In genomic region chr5:1137567-1138444, GRCh38 we compare ENCODE assay signal across 15 cellular contexts. TPM values are rescaled to one million over a fixed set of nuclear protein-coding genes. Genes with fewer than 3 reads are reported as not detected.
DNase-seq lines count a peak whose midpoint lies in the region; TF ChIP-seq lines count a peak whose summit lies in the region.
"Had no signal": no experiment of that assay in that cellular context is flagged by ENCODE, and none has a peak within 500 bp of the region (broad histone marks: within the 10 kb centered on the region; RNA-seq: fewer than 3 reads in every experiment).

No MANE protein-coding gene starts in this region.

- peaks cover 6% of the 10 kb centered on the region for H3K9me3 Mint-ChIP-seq in activated CD4-positive, alpha-beta T cell treated with anti-CD3 and anti-CD28 coated beads, Interleukin-2, amount 10 ng/mL, durations not matched to agents 7 days and 5 days

- no peak overlapping the region for H3K4me3 ChIP-seq in testis
- H3K4me3 ChIP-seq in SJCRH30 = no peak overlapping the region
- H3K4me3 ChIP-seq: pancreas had no signal

- CTCF ChIA-PET in activated CD4-positive, alpha-beta T cell treated with anti-CD3 and anti-CD28 coated beads, Interleukin-2, amount 10 ng/mL, durations not matched to agents 7 days and 5 days (lab: Charles Lee) = interaction anchor here (1.6 to 3.7 kb wide), 2 partner anchors 43 to 214 kb away, joined by 3 to 19 read pairs; no protein-coding TSS in a partner anchor

- peak; percentile 26 for DNase-seq in activated CD4-positive, alpha-beta T cell treated with anti-CD3 and anti-CD28 coated beads, Interleukin-2, amount 10 ng/mL, durations not matched to agents 7 days and 5 days
- no peak for DNase-seq in activated CD4-positive, alpha-beta T cell treated with anti-CD3 and anti-CD28 coated beads, Interleukin-2, amount 50 U/mL, for 4 hours
- peak; percentile 30 for DNase-seq in OCI-M1 (lab: John Stamatoyannopoulos, UW)
- peak; percentile 33 for DNase-seq in kidney tubule cell (ENCODE audit: low spot score)
- DNase-seq in testis = peak; percentile 57
- DNase-seq in SJCRH30 = no peak
- no peak for DNase-seq in H4 (ENCODE audit: low spot score)
- no peak for DNase-seq in retina
- DNase-seq: ACHN; activated CD4-positive, alpha-beta T cell treated with anti-CD3 and anti-CD28 coated beads for 1 hour; activated T-cell treated with anti-CD3 and anti-CD28 coated beads, Interleukin-2, amount 50 U/mL, for 48 hours; caudate nucleus; NCI-H2029 treated with DMSO at 0.1 percent for 48 hours; NCI-H526 treated with DMSO at 0.1 percent for 48 hours had no signal

- H3K36me3 ChIP-seq in testis (ENCODE audit: low read depth, missing control alignments) = no peaks in the 10 kb centered on the region
- no peaks in the 10 kb centered on the region for H3K36me3 ChIP-seq in SJCRH30
- H3K36me3 ChIP-seq: pancreas had no signal

- no peaks in the 10 kb centered on the region for H3K36me3 Mint-ChIP-seq in activated CD4-positive, alpha-beta T cell treated with anti-CD3 and anti-CD28 coated beads, Interleukin-2, amount 10 ng/mL, durations not matched to agents 7 days and 5 days (ENCODE audit: low read depth)

- TF ChIP-seq POLR2A in testis (IDR thresholded peaks at IDR 0.05) = no peak

- no peak for TF ChIP-seq CTCF in testis (IDR thresholded peaks at IDR 0.05)

- H3K27me3 Mint-ChIP-seq in activated CD4-positive, alpha-beta T cell treated with anti-CD3 and anti-CD28 coated beads, Interleukin-2, amount 10 ng/mL, durations not matched to agents 7 days and 5 days = peaks cover 4% of the 10 kb centered on the region

- H3K9me3 ChIP-seq in testis = no peaks in the 10 kb centered on the region
- no peaks in the 10 kb centered on the region for H3K9me3 ChIP-seq in SJCRH30 (replicated peaks)
- H3K9me3 ChIP-seq: pancreas had no signal

- no peak overlapping the region for H3K4me3 Mint-ChIP-seq in activated CD4-positive, alpha-beta T cell treated with anti-CD3 and anti-CD28 coated beads, Interleukin-2, amount 10 ng/mL, durations not matched to agents 7 days and 5 days

- WGBS in testis, 2 donors = 55 to 66% methylated on average over 18 to 30 of the region's 30 CpGs

- intact Hi-C loops in testis (cut with DNase I; ENCODE audit: low total_unique reads) = no loop called here

- H3K4me1 Mint-ChIP-seq in activated CD4-positive, alpha-beta T cell treated with anti-CD3 and anti-CD28 coated beads, Interleukin-2, amount 10 ng/mL, durations not matched to agents 7 days and 5 days = peaks cover 12% of the 10 kb centered on the region

- POLR2A ChIA-PET in activated CD4-positive, alpha-beta T cell treated with anti-CD3 and anti-CD28 coated beads, Interleukin-2, amount 10 ng/mL, durations not matched to agents 7 days and 5 days (lab: Charles Lee) = no interaction called here

- peaks cover 18% of the 10 kb centered on the region for H3K4me1 ChIP-seq in testis
- peaks cover 12% of the 10 kb centered on the region for H3K4me1 ChIP-seq in SJCRH30
- H3K4me1 ChIP-seq: pancreas had no signal

- no peak overlapping the region for H3K27ac Mint-ChIP-seq in activated CD4-positive, alpha-beta T cell treated with anti-CD3 and anti-CD28 coated beads, Interleukin-2, amount 10 ng/mL, durations not matched to agents 7 days and 5 days

- peak overlapping the region in 1 of 2 donors; percentile 41 for H3K27ac ChIP-seq in testis
- no peak overlapping the region for H3K27ac ChIP-seq in SJCRH30
- H3K27ac ChIP-seq: pancreas had no signal

- H3K27me3 ChIP-seq in testis = no peaks in the 10 kb centered on the region
- H3K27me3 ChIP-seq in SJCRH30 = no peaks in the 10 kb centered on the region
- H3K27me3 ChIP-seq: pancreas had no signal

RNA-seq across cellular contexts. Expression of gene SLC12A7, which starts 25.9 kb away (rescaled TPM):
- total RNA-seq in activated CD4-positive, alpha-beta T cell treated with anti-CD3 and anti-CD28 coated beads, Interleukin-2, amount 10 ng/mL, durations not matched to agents 7 days and 5 days = 100 to 1,000 TPM; 102 to 120 TPM
- total RNA-seq in testis = 100 to 1,000 TPM; 168 to 212 TPM
- 73.2 TPM for polyA plus RNA-seq in testis (ENCODE audit: insufficient read depth, low read depth, low replicate concordance)
- total RNA-seq in SJCRH30 (2014; rRNA removed; shearing (Covaris generic)) = 11.5 and 12.0 TPM in 2 replicates
- 8.8 and 13.8 TPM in 2 replicates for total RNA-seq in H4 (2014; rRNA removed; shearing (Covaris generic))

Comparison
In these comparisons a context has a peak if more than half of its experiments do, and no peak if none do; other contexts are left out.
1. DNase-seq: peak in activated CD4-positive, alpha-beta T cell treated with anti-CD3 and anti-CD28 coated beads, Interleukin-2, amount 10 ng/mL, durations not matched to agents 7 days and 5 days (single experiment), OCI-M1 (single experiment), kidney tubule cell (single experiment) and testis (single experiment); none in activated CD4-positive, alpha-beta T cell treated with anti-CD3 and anti-CD28 coated beads, Interleukin-2, amount 50 U/mL, for 4 hours (0 of 2), SJCRH30 (0 of 2), H4 (single experiment) and retina (single experiment).